1 cellular context compared by ENCODE assay signal in genomic region chr16:2980227-2981176, GRCh38.
A peak's percentile ranks its signal among the peaks of the same experiment; 100 is the strongest.
TF ChIP-seq lines count a peak whose summit lies in the region.

Gene PKMYT1, minus strand, starts transcription at chr16:2980446. Its CDS starts 789 bp downstream, at chr16:2979657.

TF ChIP-seq in SK-N-SH, 30 proteins besides CTCF, POLR2A, EP300 and RAD21 (continued from another document):
- TF ChIP-seq USF1 (IDR thresholded peaks at IDR 0.05; ENCODE audit: borderline replicate concordance, low read depth) (no peak), GATA2 (CRISPR knock-in tag; IDR thresholded peaks at IDR 0.05) (no peak), SMC3 (IDR thresholded peaks at IDR 0.05; ENCODE audit: low read depth, low read length) (no peak), RCOR1 (IDR thresholded peaks at IDR 0.05; ENCODE audit: low read length) (no peak), ZBTB33 (IDR thresholded peaks at IDR 0.05; ENCODE audit: borderline replicate concordance, low read depth) (no peak), PBX3 (IDR thresholded peaks at IDR 0.05) (no peak), CHD2 (IDR thresholded peaks at IDR 0.05; ENCODE audit: low read length, partially characterized antibody) (no peak), JUND (IDR thresholded peaks at IDR 0.05) (no peak), SIN3A (IDR thresholded peaks at IDR 0.05; ENCODE audit: borderline replicate concordance, low read depth, low read length) (peak; percentile 77; the same call in 1 of the 2 replicates), NRF1 (IDR thresholded peaks at IDR 0.05; ENCODE audit: low read depth, low read length) (peak; percentile 92)
TF ChIP-seq in SK-N-SH: peak in this region for 7.
